ENCODE assay signal across 8 cellular contexts in genomic region chrX:110180176-110180927, GRCh38.
DNase-seq lines count a peak whose midpoint lies in the region; ATAC-seq lines count a peak whose summit lies in the region.

No MANE protein-coding gene starts in this region.

- no peak overlapping the region for H3K4me3 Mint-ChIP-seq in stimulated activated naive B cell treated with anti-CD40 and anti-IgM and Interleukin-4, amounts not matched to agents 10 μg/mL and 1 μg/mL and 100 μg/mL, for 72 hours

- peaks cover 11 to 17% of the 10 kb centered on the region in 2 donors for H3K36me3 Mint-ChIP-seq in stimulated activated naive B cell treated with anti-CD40 and anti-IgM and Interleukin-4, amounts not matched to agents 10 μg/mL and 1 μg/mL and 100 μg/mL, for 72 hours

- H3K27me3 Mint-ChIP-seq in stimulated activated naive B cell treated with anti-CD40 and anti-IgM and Interleukin-4, amounts not matched to agents 10 μg/mL and 1 μg/mL and 100 μg/mL, for 72 hours = no peaks in the 10 kb centered on the region

- peaks cover 0 to 3% of the 10 kb centered on the region in 2 donors for H3K9me3 Mint-ChIP-seq in stimulated activated naive B cell treated with anti-CD40 and anti-IgM and Interleukin-4, amounts not matched to agents 10 μg/mL and 1 μg/mL and 100 μg/mL, for 72 hours

- ATAC-seq in GM19452 (IDR thresholded peaks at IDR 0.05; ENCODE audit: unreplicated experiment) (peak; percentile 21), HG03460 (IDR thresholded peaks at IDR 0.05; ENCODE audit: unreplicated experiment) (peak; percentile 14), esophagus mucosa (peak; percentile 69)
- ATAC-seq in stimulated activated naive B cell treated with anti-CD40 and anti-IgM and Interleukin-4, amounts not matched to agents 10 μg/mL and 1 μg/mL and 100 μg/mL, for 72 hours (replicated peaks) = no peak
- ATAC-seq in activated CD4-positive, CD25-positive, alpha-beta regulatory T cell treated with anti-CD3 and anti-CD28 coated beads, Interleukin-2, amount 50 U/mL, for 24 hours = no peak

- no peak for DNase-seq in stimulated activated naive B cell treated with anti-CD40 and anti-IgM and Interleukin-4, amounts not matched to agents 10 μg/mL and 1 μg/mL and 100 μg/mL, for 72 hours
- DNase-seq in stimulated activated CD4-positive, alpha-beta T cell treated with anti-CD3 and anti-CD28 coated beads, Interleukin-4, amount 100 ng/mL, for 24 hours = no peak
- no peak for DNase-seq in stimulated activated CD4-positive, alpha-beta T cell treated with anti-CD3 and anti-CD28 coated beads, Interleukin-12 subunit alpha, Interleukin-12 subunit beta, amount 100 ng/mL, for 4 hours
- DNase-seq in T-helper 2 cell = no peak

- peak overlapping the region; percentile 31 for H3K27ac Mint-ChIP-seq in stimulated activated naive B cell treated with anti-CD40 and anti-IgM and Interleukin-4, amounts not matched to agents 10 μg/mL and 1 μg/mL and 100 μg/mL, for 72 hours

- H3K4me1 Mint-ChIP-seq in stimulated activated naive B cell treated with anti-CD40 and anti-IgM and Interleukin-4, amounts not matched to agents 10 μg/mL and 1 μg/mL and 100 μg/mL, for 72 hours = no peaks in the 10 kb centered on the region

Comparison
In these comparisons a context has a peak if more than half of its experiments do, and no peak if none do; other contexts are left out.
1. ATAC-seq: peak in GM19452 (single experiment), HG03460 (single experiment) and esophagus mucosa (single experiment); none in stimulated activated naive B cell treated with anti-CD40 and anti-IgM and Interleukin-4, amounts not matched to agents 10 μg/mL and 1 μg/mL and 100 μg/mL, for 72 hours (0 of 2) and activated CD4-positive, CD25-positive, alpha-beta regulatory T cell treated with anti-CD3 and anti-CD28 coated beads, Interleukin-2, amount 50 U/mL, for 24 hours (0 of 2).